Comparison of ENCODE assay signal across 13 cellular contexts in genomic region chr19:7670150-7670784, GRCh38. TPM values are rescaled to one million over a fixed set of nuclear protein-coding genes. Genes with fewer than 3 reads are reported as not detected.
DNase-seq lines count a peak whose midpoint lies in the region; ATAC-seq and TF ChIP-seq lines count a peak whose summit lies in the region.
"Had no signal": no experiment of that assay in that cellular context is flagged by ENCODE, and none has a peak within 500 bp of the region (broad histone marks: within the 10 kb centered on the region; RNA-seq: fewer than 3 reads in every experiment).

No MANE protein-coding gene starts in this region.

- intact Hi-C loops in Right ventricle myocardium inferior (cut with DNase I) (no loop called here), left ventricle myocardium inferior (cut with micrococcal nuclease) (no loop called here), testis (cut with DNase I; ENCODE audit: low total_unique reads) (loop anchor here (10.0 kb wide), 1 partner anchor 105 kb away; no protein-coding TSS in a partner anchor)
- intact Hi-C loops in activated CD8-positive, alpha-beta T cell treated with anti-CD3 and anti-CD28 coated beads for 36 hours (cut with micrococcal nuclease) = no loop called here

- no peak overlapping the region for H3K4me3 ChIP-seq in left ventricle myocardium inferior
- peak overlapping the region; percentile 76 for H3K4me3 ChIP-seq in iPS-20b (ENCODE audit: low read length)
- H3K4me3 ChIP-seq in testis = peak overlapping the region; percentile 7 to 24
- H3K4me3 ChIP-seq: right atrium auricular region had no signal

- no peaks in the 10 kb centered on the region for H3K36me3 ChIP-seq in left ventricle myocardium inferior
- no peaks in the 10 kb centered on the region for H3K36me3 ChIP-seq in iPS-20b (ENCODE audit: insufficient read depth, low read depth, low read length)
- H3K36me3 ChIP-seq in testis (ENCODE audit: low read depth, missing control alignments) = no peaks in the 10 kb centered on the region
- H3K36me3 ChIP-seq: right atrium auricular region had no signal

- H3K4me1 Mint-ChIP-seq in activated CD8-positive, alpha-beta T cell treated with anti-CD3 and anti-CD28 coated beads for 36 hours (ENCODE audit: low read depth) = peaks cover 18% of the 10 kb centered on the region

- CTCF ChIA-PET in activated CD8-positive, alpha-beta T cell treated with anti-CD3 and anti-CD28 coated beads for 36 hours (lab: Charles Lee) = interaction anchor here (1.0 to 4.4 kb wide), 5 partner anchors 11 to 130 kb away, joined by 5 to 28 read pairs (median 7); partner anchors contain the start of gene TRAPPC5

- peak overlapping the region; percentile 51; the same call in 1 of the 2 replicates for H3K9ac ChIP-seq in iPS-20b (ENCODE audit: low read depth, low read length)

- H3K4me1 ChIP-seq in left ventricle myocardium inferior (no peaks in the 10 kb centered on the region), iPS-20b (ENCODE audit: insufficient read depth, low read length) (no peaks in the 10 kb centered on the region), testis (no peaks in the 10 kb centered on the region)
- H3K4me1 ChIP-seq: right atrium auricular region had no signal

- peaks cover 66% of the 10 kb centered on the region for H3K27me3 ChIP-seq in left ventricle myocardium inferior (ENCODE audit: low read depth)
- H3K27me3 ChIP-seq in iPS-20b (ENCODE audit: insufficient read depth, low read length) = peaks cover 64% of the 10 kb centered on the region
- H3K27me3 ChIP-seq in testis = no peaks in the 10 kb centered on the region
- H3K27me3 ChIP-seq: right atrium auricular region had no signal

- TF ChIP-seq POLR2A in testis (IDR thresholded peaks at IDR 0.05) = no peak

- TF ChIP-seq CTCF in left ventricle myocardium inferior (IDR thresholded peaks at IDR 0.05; ENCODE audit: borderline replicate concordance) (no peak), testis (IDR thresholded peaks at IDR 0.05) (no peak)
- TF ChIP-seq CTCF in activated CD8-positive, alpha-beta T cell treated with anti-CD3 and anti-CD28 coated beads for 36 hours (IDR thresholded peaks at IDR 0.05) = no peak

- H3K9me3 ChIP-seq in left ventricle myocardium inferior (replicated peaks) = peaks cover 8% of the 10 kb centered on the region
- H3K9me3 ChIP-seq in iPS-20b (ENCODE audit: insufficient read depth, low read depth, low read length) = no peaks in the 10 kb centered on the region
- H3K9me3 ChIP-seq in testis = no peaks in the 10 kb centered on the region

- H3K27ac ChIP-seq in left ventricle myocardium inferior (replicated peaks) (no peak overlapping the region), iPS-20b (ENCODE audit: low read length) (no peak overlapping the region), testis (no peak overlapping the region)
- H3K27ac ChIP-seq: right atrium auricular region had no signal

- H3K9me3 Mint-ChIP-seq in activated CD8-positive, alpha-beta T cell treated with anti-CD3 and anti-CD28 coated beads for 36 hours = no peaks in the 10 kb centered on the region

- DNase-seq in Right ventricle myocardium inferior (ENCODE audit: missing footprints) (peak; percentile 78), left ventricle myocardium inferior (no peak), testis (peak; percentile 26), NCI-H1105 (lab: John Stamatoyannopoulos, UW) (no peak)
- peak; percentile 58 for DNase-seq in activated CD8-positive, alpha-beta T cell treated with anti-CD3 and anti-CD28 coated beads for 36 hours
- DNase-seq: GF-D8, HFFc6, NCI-H1436 treated with DMSO at 0.1 percent for 48 hours had no signal

- ATAC-seq in Right ventricle myocardium inferior (no peak), SK-N-SH treated with all-trans-retinoic acid at 6 μM for 48 hours (no peak), esophagus mucosa (no peak)
- peak; percentile 45 for ATAC-seq in activated CD8-positive, alpha-beta T cell treated with anti-CD3 and anti-CD28 coated beads for 36 hours

- POLR2A ChIA-PET in activated CD8-positive, alpha-beta T cell treated with anti-CD3 and anti-CD28 coated beads for 36 hours (lab: Charles Lee) = interaction anchor here (1.2 to 2.8 kb wide), 2 partner anchors 12 to 16 kb away, joined by 3 to 11 read pairs; no protein-coding TSS in a partner anchor

- H3K4me3 Mint-ChIP-seq in activated CD8-positive, alpha-beta T cell treated with anti-CD3 and anti-CD28 coated beads for 36 hours = peak overlapping the region; percentile 50
- H3K4me3 Mint-ChIP-seq: HFFc6 had no signal

- peak overlapping the region; percentile 42 for H3K27ac Mint-ChIP-seq in activated CD8-positive, alpha-beta T cell treated with anti-CD3 and anti-CD28 coated beads for 36 hours
- H3K27ac Mint-ChIP-seq: HFFc6 had no signal

- H3K27me3 Mint-ChIP-seq in activated CD8-positive, alpha-beta T cell treated with anti-CD3 and anti-CD28 coated beads for 36 hours = peaks cover 29% of the 10 kb centered on the region

- 0 to 2% methylated on average over 26 to 32 of the region's 43 CpGs for WGBS in testis, 2 donors

- H3K36me3 Mint-ChIP-seq in activated CD8-positive, alpha-beta T cell treated with anti-CD3 and anti-CD28 coated beads for 36 hours (ENCODE audit: low read depth) = no peaks in the 10 kb centered on the region

TF ChIP-seq in SK-N-SH treated with all-trans-retinoic acid at 6 μM for 48 hours, 23 proteins besides CTCF, POLR2A, EP300 and RAD21 (continues in another document):
- TF ChIP-seq BACH2 (CRISPR knock-in tag; IDR thresholded peaks at IDR 0.05; ENCODE audit: borderline replicate concordance) = no peak
- TF ChIP-seq ZFP30 (CRISPR knock-in tag; IDR thresholded peaks at IDR 0.05) = no peak
- no peak for TF ChIP-seq PATZ1 (CRISPR knock-in tag; IDR thresholded peaks at IDR 0.05; ENCODE audit: borderline replicate concordance)
- TF ChIP-seq ZNF565 (CRISPR knock-in tag; conservative IDR thresholded peaks at IDR 0.05; ENCODE audit: low read depth) = no peak
- TF ChIP-seq TOX (CRISPR knock-in tag; IDR thresholded peaks at IDR 0.05; ENCODE audit: borderline replicate concordance) = no peak
- no peak for TF ChIP-seq CSRNP3 (CRISPR knock-in tag; IDR thresholded peaks at IDR 0.05)

RNA-seq across cellular contexts. Expression of gene RETN, which starts 1.4 kb away (rescaled TPM):
- total RNA-seq in Right ventricle myocardium inferior (1.2 TPM), left ventricle myocardium inferior (0.99 TPM), testis (not detected), esophagus mucosa (not detected)
- total RNA-seq in activated CD8-positive, alpha-beta T cell treated with anti-CD3 and anti-CD28 coated beads for 36 hours = not detected
- 1.9 TPM for polyA plus RNA-seq in testis (ENCODE audit: insufficient read depth, low read depth, low replicate concordance)
- total RNA-seq: epithelial cell of proximal tubule, HFFc6, right atrium auricular region had no signal

RNA-seq across cellular contexts. Expression of gene MCEMP1, which starts 6.6 kb away (rescaled TPM):
- total RNA-seq in Right ventricle myocardium inferior = 1.1 TPM
- 0.60 TPM for total RNA-seq in left ventricle myocardium inferior
- total RNA-seq in activated CD8-positive, alpha-beta T cell treated with anti-CD3 and anti-CD28 coated beads for 36 hours = not detected
- not detected for total RNA-seq in testis
- polyA plus RNA-seq in testis (ENCODE audit: insufficient read depth, low read depth, low replicate concordance) = not detected
- total RNA-seq in esophagus mucosa = 0.24 TPM
- total RNA-seq: epithelial cell of proximal tubule, HFFc6 had no signal

RNA-seq across cellular contexts. Expression of gene TRAPPC5, which starts 10.4 kb away (rescaled TPM):
- total RNA-seq in Right ventricle myocardium inferior (139 TPM), left ventricle myocardium inferior (116 TPM), testis (100 to 1,000 TPM; 194 to 226 TPM), esophagus mucosa (127 TPM)
- 10 to 100 TPM; 85.0 to 85.9 TPM for total RNA-seq in activated CD8-positive, alpha-beta T cell treated with anti-CD3 and anti-CD28 coated beads for 36 hours
- 214 TPM for polyA plus RNA-seq in testis (ENCODE audit: insufficient read depth, low read depth, low replicate concordance)

RNA-seq across cellular contexts. Expression of gene FCER2, which starts 31.7 kb away (rescaled TPM):
- total RNA-seq in Right ventricle myocardium inferior (0.30 TPM), left ventricle myocardium inferior (0.30 TPM), testis (under 1 TPM; 0.79 to 0.87 TPM), esophagus mucosa (0.20 TPM)
- total RNA-seq in activated CD8-positive, alpha-beta T cell treated with anti-CD3 and anti-CD28 coated beads for 36 hours = 1 to 10 TPM; 3.0 to 3.7 TPM
- polyA plus RNA-seq in testis (ENCODE audit: insufficient read depth, low read depth, low replicate concordance) = 1.1 TPM
- total RNA-seq: epithelial cell of proximal tubule, HFFc6, right atrium auricular region had no signal

RNA-seq across cellular contexts. Expression of gene STXBP2, which starts 33.4 kb away (rescaled TPM):
- total RNA-seq in Right ventricle myocardium inferior (8.4 TPM), left ventricle myocardium inferior (4.5 TPM), testis (100 to 1,000 TPM; 155 to 156 TPM), esophagus mucosa (62.7 TPM)
- total RNA-seq in activated CD8-positive, alpha-beta T cell treated with anti-CD3 and anti-CD28 coated beads for 36 hours = 10 to 100 TPM; 96.4 to 99.2 TPM
- 135 TPM for polyA plus RNA-seq in testis (ENCODE audit: insufficient read depth, low read depth, low replicate concordance)

Comparison
In these comparisons a context has a peak if more than half of its experiments do, and no peak if none do; other contexts are left out.
1. DNase-seq: peak in Right ventricle myocardium inferior (single experiment), activated CD8-positive, alpha-beta T cell treated with anti-CD3 and anti-CD28 coated beads for 36 hours (single experiment) and testis (single experiment); none in left ventricle myocardium inferior (single experiment) and NCI-H1105 (single experiment).